ENCODE assay signal across 8 cellular contexts in genomic region chr7:22173884-22174573, GRCh38.
A peak's percentile ranks its signal among the peaks of the same experiment; 100 is the strongest.
DNase-seq lines count a peak whose midpoint lies in the region; ATAC-seq and TF ChIP-seq lines count a peak whose summit lies in the region.

No MANE protein-coding gene starts in this region.

- intact Hi-C loops in psoas muscle (cut with DNase I) (no loop called here), thyroid gland (cut with DNase I) (no loop called here)

- H3K4me1 Mint-ChIP-seq in activated T-cell treated with anti-CD3 and anti-CD28 coated beads, Interleukin-2, amount 50 U/mL, for 4 hours (ENCODE audit: low read depth), result peaks cover 9% of the 10 kb centered on the region

- H3K4me3 ChIP-seq in psoas muscle, result no peak overlapping the region
- no peak overlapping the region for H3K4me3 ChIP-seq in thyroid gland (replicated peaks in 1 of 3)

- H3K9me3 ChIP-seq in psoas muscle (no peaks in the 10 kb centered on the region), thyroid gland (no peaks in the 10 kb centered on the region)

- no peak for DNase-seq in activated T-cell treated with anti-CD3 and anti-CD28 coated beads, Interleukin-2, amount 50 U/mL, for 4 hours
- no peak for DNase-seq in activated T-cell treated with anti-CD3 and anti-CD28 coated beads for 4 hours
- DNase-seq in NCI-H69 (lab: John Stamatoyannopoulos, UW), result peak; percentile 13
- peak; percentile 3 for DNase-seq in kidney tubule cell (ENCODE audit: low spot score)
- no peak for DNase-seq in globus pallidus (ENCODE audit: low spot score)
- no peak for DNase-seq in psoas muscle
- no peak for DNase-seq in thyroid gland

- no peaks in the 10 kb centered on the region for H3K36me3 ChIP-seq in psoas muscle (ENCODE audit: insufficient read depth in 1 of 2, low read depth in 1 of 2)
- H3K36me3 ChIP-seq in thyroid gland, result no peaks in the 10 kb centered on the region

- H3K4me1 ChIP-seq in psoas muscle (no peaks in the 10 kb centered on the region), thyroid gland (no peaks in the 10 kb centered on the region)

- H3K27me3 Mint-ChIP-seq in activated T-cell treated with anti-CD3 and anti-CD28 coated beads, Interleukin-2, amount 50 U/mL, for 4 hours (ENCODE audit: low read depth), result peaks cover 12% of the 10 kb centered on the region

- TF ChIP-seq CTCF in psoas muscle (IDR thresholded peaks at IDR 0.05) (no peak), thyroid gland (IDR thresholded peaks at IDR 0.05) (no peak)

- WGBS in psoas muscle, 3 donors, result 70 to 78% (median 74%) methylated on average over 4 of the region's 4 CpGs
- WGBS in thyroid gland, 2 donors, result 80 to 83% methylated on average over 4 of the region's 4 CpGs

- H3K27ac ChIP-seq in psoas muscle, result no peak overlapping the region
- no peak overlapping the region for H3K27ac ChIP-seq in thyroid gland

- no peaks in the 10 kb centered on the region for H3K36me3 Mint-ChIP-seq in activated T-cell treated with anti-CD3 and anti-CD28 coated beads, Interleukin-2, amount 50 U/mL, for 4 hours (ENCODE audit: insufficient read depth)

- H3K9me3 Mint-ChIP-seq in activated T-cell treated with anti-CD3 and anti-CD28 coated beads, Interleukin-2, amount 50 U/mL, for 4 hours, result no peaks in the 10 kb centered on the region

- peak; percentile 40 to 66 for ATAC-seq in activated T-cell treated with anti-CD3 and anti-CD28 coated beads, Interleukin-2, amount 50 U/mL, for 4 hours
- ATAC-seq in HG02759 (IDR thresholded peaks at IDR 0.05; ENCODE audit: unreplicated experiment) (peak; percentile 97), psoas muscle (no peak)

- H3K4me3 Mint-ChIP-seq in activated T-cell treated with anti-CD3 and anti-CD28 coated beads, Interleukin-2, amount 50 U/mL, for 4 hours, result no peak overlapping the region

- H3K27me3 ChIP-seq in psoas muscle (ENCODE audit: insufficient read depth in 3 of 3, low read length in 2 of 3) (no peaks in the 10 kb centered on the region), thyroid gland (no peaks in the 10 kb centered on the region)

- TF ChIP-seq POLR2A in thyroid gland (IDR thresholded peaks at IDR 0.05), result no peak

Comparison
In these comparisons a context has a peak if more than half of its experiments do, and no peak if none do; other contexts are left out.
1. ATAC-seq: peak in activated T-cell treated with anti-CD3 and anti-CD28 coated beads, Interleukin-2, amount 50 U/mL, for 4 hours (2 of 2) and HG02759 (single experiment); none in psoas muscle (0 of 4).
2. DNase-seq: peak in NCI-H69 (single experiment) and kidney tubule cell (single experiment); none in activated T-cell treated with anti-CD3 and anti-CD28 coated beads, Interleukin-2, amount 50 U/mL, for 4 hours (single experiment), activated T-cell treated with anti-CD3 and anti-CD28 coated beads for 4 hours (single experiment), globus pallidus (single experiment), psoas muscle (0 of 2) and thyroid gland (0 of 2).